ENCODE assay signal across 24 cellular contexts in genomic region chr16:74830646-74831045, GRCh38. TPM values are rescaled to one million over a fixed set of nuclear protein-coding genes. Genes with fewer than 3 reads are reported as not detected.
A peak's percentile ranks its signal among the peaks of the same experiment; 100 is the strongest.
DNase-seq lines count a peak whose midpoint lies in the region; ATAC-seq and TF ChIP-seq lines count a peak whose summit lies in the region.
"Had no signal": no experiment of that assay in that cellular context is flagged by ENCODE, and none has a peak within 500 bp of the region (broad histone marks: within the 10 kb centered on the region; RNA-seq: fewer than 3 reads in every experiment).

No MANE protein-coding gene starts in this region.

- CTCF ChIA-PET in HEK293 (lab: Yijun Ruan, JAX): interaction anchor here (0.7 to 1.3 kb wide), 3 partner anchors 18 to 299 kb away, joined by 3 to 6 read pairs (median 5); no protein-coding TSS in a partner anchor

- WGBS in esophagus, 2 donors: 32 to 52% methylated on average over 3 of the region's 3 CpGs

- POLR2A ChIA-PET in HEK293 (lab: Yijun Ruan, JAX): no interaction called here

- H3K4me3 ChIP-seq in HEK293 (ENCODE audit: low read depth, low read length): no peak overlapping the region
- H3K4me3 ChIP-seq in esophagus (ENCODE audit: low read depth in 1 of 2, low read length in 2 of 2): no peak overlapping the region
- H3K4me3 ChIP-seq in retinal pigment epithelial cell (ENCODE audit: low read length): no peak overlapping the region
- H3K4me3 ChIP-seq: MG63 had no signal

- H3K27me3 ChIP-seq in esophagus (ENCODE audit: control insufficient read depth in 1 of 2, insufficient read depth in 2 of 2, low read length in 2 of 2): no peaks in the 10 kb centered on the region
- H3K27me3 ChIP-seq: MG63 had no signal

- TF ChIP-seq CTCF in HEK293 (tag by site-specific recombination; IDR thresholded peaks at IDR 0.05): no peak
- TF ChIP-seq CTCF in retinal pigment epithelial cell (conservative IDR thresholded peaks at IDR 0.05; ENCODE audit: low read depth, low read length): no peak

- H3K9me3 ChIP-seq in HEK293 (ENCODE audit: control insufficient read depth, insufficient read depth, low read depth, low read length): no peaks in the 10 kb centered on the region
- H3K9me3 ChIP-seq in esophagus (ENCODE audit: control insufficient read depth in 2 of 2, insufficient read depth in 1 of 2, low read depth in 1 of 2, low read length in 1 of 2): no peaks in the 10 kb centered on the region
- H3K9me3 ChIP-seq: SK-N-SH had no signal

- no peak overlapping the region for H3K27ac ChIP-seq in HEK293 (ENCODE audit: extremely low read depth, low read depth, low read length)
- H3K27ac ChIP-seq in esophagus (ENCODE audit: low read depth in 2 of 2, low read length in 1 of 2): peak overlapping the region; percentile 40 to 77
- H3K27ac ChIP-seq in substantia nigra (ENCODE audit: low read depth, low read length, poor library complexity, severe bottlenecking): no peak overlapping the region
- H3K27ac ChIP-seq: C4-2B had no signal

- no peaks in the 10 kb centered on the region for H3K4me1 ChIP-seq in HEK293 (ENCODE audit: control insufficient read depth, insufficient read depth, low read length)
- peaks cover 0 to 4% of the 10 kb centered on the region in 2 donors for H3K4me1 ChIP-seq in esophagus (ENCODE audit: control insufficient read depth in 2 of 2, insufficient read depth in 2 of 2, low read length in 1 of 2)

- peak; percentile 82 for DNase-seq in NCI-H82 treated with DMSO at 0.1 percent for 48 hours (lab: John Stamatoyannopoulos, UW; ENCODE audit: unreplicated experiment)
- peak; percentile 79 for DNase-seq in retinal pigment epithelial cell (ENCODE audit: low read depth)
- DNase-seq in 8988T: no peak
- no peak for DNase-seq in left lobe of liver (ENCODE audit: low spot score)
- DNase-seq in substantia nigra (lab: John Stamatoyannopoulos, UW): no peak
- no peak for DNase-seq in iPS-NIHi7 (ENCODE audit: extremely low spot score)
- DNase-seq: AML-193; Calu3; CD8-positive, alpha-beta memory T cell; DMS53; GDM1; HFFc6; MG63; NCI-H1048; NCI-H1436; NCI-H187 treated with DMSO at 0.1 percent for 48 hours; NCI-H226; NCI-H510A treated with DMSO at 0.1 percent for 48 hours; SIG-M5; SK-N-SH had no signal

- no peaks in the 10 kb centered on the region for H3K36me3 ChIP-seq in HEK293 (ENCODE audit: control insufficient read depth in 2 of 2, insufficient read depth in 1 of 2, low read length in 2 of 2)
- H3K36me3 ChIP-seq in esophagus (ENCODE audit: control insufficient read depth in 2 of 2, insufficient read depth in 2 of 2, low read length in 1 of 2): no peaks in the 10 kb centered on the region
- H3K36me3 ChIP-seq: MG63 had no signal

- no peak for ATAC-seq in left lobe of liver

TF ChIP-seq in HEK293, 187 proteins besides CTCF, POLR2A, EP300 and RAD21:
- TF ChIP-seq, protein P1, sequence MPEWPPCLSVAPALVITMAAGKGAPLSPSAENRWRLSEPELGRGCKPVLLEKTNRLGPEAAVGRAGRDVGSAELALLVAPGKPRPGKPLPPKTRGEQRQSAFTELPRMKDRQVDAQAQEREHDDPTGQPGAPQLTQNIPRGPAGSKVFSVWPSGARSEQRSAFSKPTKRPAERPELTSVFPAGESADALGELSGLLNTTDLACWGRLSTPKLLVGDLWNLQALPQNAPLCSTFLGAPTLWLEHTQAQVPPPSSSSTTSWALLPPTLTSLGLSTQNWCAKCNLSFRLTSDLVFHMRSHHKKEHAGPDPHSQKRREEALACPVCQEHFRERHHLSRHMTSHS (tag by site-specific recombination; IDR thresholded peaks at IDR 0.05): no peak
- peak; percentile 12; the same call in 1 of the 2 replicates for TF ChIP-seq ZBTB20 (tag by site-specific recombination; IDR thresholded peaks at IDR 0.05)
- TF ChIP-seq ZNF843 (tag by site-specific recombination; IDR thresholded peaks at IDR 0.05): no peak
- TF ChIP-seq, protein P2, sequence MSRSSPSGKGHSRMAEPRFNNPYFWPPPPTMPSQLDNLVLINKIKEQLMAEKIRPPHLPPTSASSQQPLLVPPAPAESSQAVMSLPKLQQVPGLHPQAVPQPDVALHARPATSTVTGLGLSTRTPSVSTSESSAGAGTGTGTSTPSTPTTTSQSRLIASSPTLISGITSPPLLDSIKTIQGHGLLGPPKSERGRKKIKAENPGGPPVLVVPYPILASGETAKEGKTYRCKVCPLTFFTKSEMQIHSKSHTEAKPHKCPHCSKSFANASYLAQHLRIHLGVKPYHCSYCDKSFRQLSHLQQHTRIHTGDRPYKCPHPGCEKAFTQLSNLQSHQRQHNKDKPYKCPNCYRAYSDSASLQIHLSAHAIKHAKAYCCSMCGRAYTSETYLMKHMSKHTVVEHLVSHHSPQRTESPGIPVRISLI (tag by site-specific recombination; IDR thresholded peaks at IDR 0.05): no peak
- no peak for TF ChIP-seq AEBP2 (tag by site-specific recombination; IDR thresholded peaks at IDR 0.05; ENCODE audit: borderline replicate concordance)

RNA-seq across cellular contexts. Expression of gene FA2H, which starts 56.0 kb away (rescaled TPM):
- 1 to 10 TPM; 4.7 to 4.8 TPM for polyA plus RNA-seq in esophagus
- not detected for total RNA-seq in left lobe of liver
- total RNA-seq: CD8-positive, alpha-beta memory T cell; HFFc6 had no signal
- polyA plus RNA-seq: AG04450; CD8-positive, alpha-beta memory T cell; SK-N-SH had no signal

Comparison
In these comparisons a context has a peak if more than half of its experiments do, and no peak if none do; other contexts are left out.
1. H3K27ac ChIP-seq: peak in esophagus (2 of 2); none in HEK293 (single experiment) and substantia nigra (single experiment).
2. DNase-seq: peak in NCI-H82 treated with DMSO at 0.1 percent for 48 hours (single experiment) and retinal pigment epithelial cell (single experiment); none in 8988T (single experiment), left lobe of liver (single experiment), substantia nigra (0 of 49) and iPS-NIHi7 (single experiment).